In the genomic region with DNA sequence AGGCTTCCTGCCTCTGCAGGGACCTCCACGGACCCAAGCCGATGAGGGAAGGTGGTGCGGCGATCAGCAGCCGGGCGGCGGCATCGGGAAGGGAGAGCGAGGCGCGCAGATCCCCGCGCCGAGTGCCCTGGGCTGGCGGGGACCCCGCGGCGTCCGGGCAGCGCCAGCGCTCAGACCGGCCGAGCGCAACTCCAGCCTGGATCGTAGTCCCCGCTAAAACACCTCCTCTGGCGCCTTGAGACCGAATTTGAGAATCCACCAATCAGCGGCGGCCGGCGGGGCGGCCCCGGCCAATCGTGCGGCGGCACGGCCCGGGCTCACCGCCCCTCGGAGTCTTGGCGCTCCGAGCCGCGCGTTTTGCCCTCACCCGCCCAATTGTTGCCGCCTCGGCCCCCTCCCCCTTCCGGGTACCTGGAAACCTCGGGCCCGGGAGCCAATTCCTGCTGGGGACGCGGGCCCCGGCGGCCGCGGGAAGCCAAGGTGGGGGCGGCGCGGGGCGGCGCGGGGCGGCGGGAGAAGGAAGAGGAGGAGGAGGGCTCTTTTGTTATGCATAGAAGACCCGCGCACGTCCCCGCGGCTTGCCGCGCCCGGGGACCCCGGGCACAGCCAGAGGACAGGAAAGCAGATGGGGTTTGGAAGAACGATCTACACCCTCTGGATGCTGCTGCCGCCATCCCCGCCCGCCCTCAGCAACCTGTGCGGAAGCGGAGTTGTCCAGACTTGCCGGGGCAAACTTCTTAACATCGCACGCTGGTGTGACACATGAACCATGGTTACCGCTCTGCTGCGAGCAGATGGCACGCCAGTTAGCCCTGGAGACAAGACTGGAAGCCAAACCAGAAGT, we compare ENCODE assay signal across 8 cellular contexts. TPM values are rescaled to one million over a fixed set of nuclear protein-coding genes. Genes with fewer than 3 reads are reported as not detected.
DNase-seq lines count a peak whose midpoint lies in the region; ATAC-seq and TF ChIP-seq lines count a peak whose summit lies in the region.

Gene E2F7, minus strand, starts transcription at position 209 of the 844 bp plus-strand sequence. CDS start 934 bp downstream, outside the sequence.

- no peaks in the 10 kb centered on the region for H3K9me3 ChIP-seq in left lung

- H3K27ac Mint-ChIP-seq in dendritic cell treated with granulocyte-macrophage colony-stimulating factor and Interleukin-4, amounts not matched to agents 40 ng/mL and 50 ng/mL, for 4 days = no peak within 1 kb of the TSS

- no peaks in the 10 kb centered on the region for H3K9me3 Mint-ChIP-seq in dendritic cell treated with granulocyte-macrophage colony-stimulating factor and Interleukin-4, amounts not matched to agents 40 ng/mL and 50 ng/mL, for 4 days

- H3K36me3 Mint-ChIP-seq in dendritic cell treated with granulocyte-macrophage colony-stimulating factor and Interleukin-4, amounts not matched to agents 40 ng/mL and 50 ng/mL, for 4 days (ENCODE audit: low read depth) = no peaks in the 10 kb centered on the region

- no peak for TF ChIP-seq CTCF in left lung (IDR thresholded peaks at IDR 0.05)

- peaks cover 27% of the 10 kb centered on the region for H3K4me1 Mint-ChIP-seq in dendritic cell treated with granulocyte-macrophage colony-stimulating factor and Interleukin-4, amounts not matched to agents 40 ng/mL and 50 ng/mL, for 4 days (ENCODE audit: low read depth)

- peak within 1 kb of the TSS; percentile 79 for H3K4me3 Mint-ChIP-seq in dendritic cell treated with granulocyte-macrophage colony-stimulating factor and Interleukin-4, amounts not matched to agents 40 ng/mL and 50 ng/mL, for 4 days

- peaks cover 21% of the 10 kb centered on the region for H3K27me3 Mint-ChIP-seq in dendritic cell treated with granulocyte-macrophage colony-stimulating factor and Interleukin-4, amounts not matched to agents 40 ng/mL and 50 ng/mL, for 4 days

- peak in 13 of 14 donors; percentile 14 to 81 (median 71) for DNase-seq in C1 segment of cervical spinal cord (lab: John Stamatoyannopoulos, UW)
- peak; percentile 72 for DNase-seq in NCI-H524 treated with DMSO at 0.1 percent for 48 hours (lab: John Stamatoyannopoulos, UW)
- peak; percentile 90 for DNase-seq in activated CD4-positive, alpha-beta T cell treated with anti-CD3 and anti-CD28 coated beads for 48 hours
- DNase-seq in left lung = peak; percentile 90 to 94
- peak; percentile 65 for DNase-seq in stimulated activated CD4-positive, alpha-beta T cell treated with anti-CD3 and anti-CD28 coated beads, Interleukin-2, amount 100 ng/mL, for 4 hours (ENCODE audit: low read depth)

- ATAC-seq in GM19351 (IDR thresholded peaks at IDR 0.05; ENCODE audit: unreplicated experiment) (peak; percentile 60), HG03469 (IDR thresholded peaks at IDR 0.05; ENCODE audit: unreplicated experiment) (peak; percentile 48), left lung (peak; percentile 96)

- H3K27me3 ChIP-seq in left lung = peaks cover 0 to 24% of the 10 kb centered on the region in 2 donors

- intact Hi-C loops in dendritic cell treated with granulocyte-macrophage colony-stimulating factor and Interleukin-4, amounts not matched to agents 40 ng/mL and 50 ng/mL, for 4 days (cut with micrococcal nuclease) = no loop called here
- intact Hi-C loops in left lung (cut with DNase I) = loop anchor here in 1 of 2 donors (10.0 kb wide), 1 partner anchor 619 kb away; no protein-coding TSS in a partner anchor

- H3K4me1 ChIP-seq in left lung = peaks cover 4 to 14% of the 10 kb centered on the region in 2 donors

- H3K4me3 ChIP-seq in left lung = peak within 1 kb of the TSS; percentile 70 to 88

- H3K36me3 ChIP-seq in left lung = no peaks in the 10 kb centered on the region

- H3K27ac ChIP-seq in left lung = peak within 1 kb of the TSS in 1 of 2 donors; percentile 13

RNA-seq across cellular contexts. Expression of gene E2F7, which starts in this region (rescaled TPM):
- 1 to 10 TPM; 1.7 to 1.8 TPM for total RNA-seq in left lung
